ENCODE assay signal across 1 cellular context in genomic region chr1:14952626-14953314, GRCh38.
TF ChIP-seq lines count a peak whose summit lies in the region.

No MANE protein-coding gene starts in this region.

TF ChIP-seq in HepG2, 621 proteins besides CTCF, POLR2A, EP300 and RAD21 (continued from another document and continues in another):
- TF ChIP-seq THAP9 (CRISPR knock-in tag; IDR thresholded peaks at IDR 0.05; ENCODE audit: borderline replicate concordance), result peak; percentile 46; the same call in 1 of the 2 replicates
- TF ChIP-seq ZBTB7B (CRISPR knock-in tag; IDR thresholded peaks at IDR 0.05), result peak; percentile 99
- TF ChIP-seq FOXP4 (CRISPR knock-in tag; IDR thresholded peaks at IDR 0.05), result peak; percentile 94
- TF ChIP-seq UBTF (CRISPR knock-in tag; IDR thresholded peaks at IDR 0.05), result peak; percentile 67
- no peak for TF ChIP-seq ZNF761 (CRISPR knock-in tag; conservative IDR thresholded peaks at IDR 0.05)
- 0 out of 2 replicates have a peak, but pooled peaks have one; percentile 61 for TF ChIP-seq ZBTB34 (CRISPR knock-in tag; IDR thresholded peaks at IDR 0.05)
- TF ChIP-seq ZBTB2 (CRISPR knock-in tag; IDR thresholded peaks at IDR 0.05; ENCODE audit: low read depth), result peak; percentile 40; the same call in 1 of the 2 replicates
- peak; percentile 82 for TF ChIP-seq FOXA3 (CRISPR knock-in tag; IDR thresholded peaks at IDR 0.05)
- TF ChIP-seq LBX2 (CRISPR knock-in tag; IDR thresholded peaks at IDR 0.05; ENCODE audit: borderline replicate concordance), result no peak
- TF ChIP-seq ZNF225 (CRISPR knock-in tag; IDR thresholded peaks at IDR 0.05), result no peak
- TF ChIP-seq RORA (CRISPR knock-in tag; IDR thresholded peaks at IDR 0.05), result no peak
- TF ChIP-seq ZMAT3 (CRISPR knock-in tag; conservative IDR thresholded peaks at IDR 0.05), result no peak; the same call in 1 of the 2 replicates
- peak; percentile 87; the same call in 1 of the 2 replicates for TF ChIP-seq SMAD3 (CRISPR knock-in tag; IDR thresholded peaks at IDR 0.05)
- peak; percentile 96 for TF ChIP-seq RXRA (CRISPR knock-in tag; IDR thresholded peaks at IDR 0.05)
- no peak for TF ChIP-seq SRSF4 (IDR thresholded peaks at IDR 0.05; ENCODE audit: low read depth, low read length, poor library complexity, severe bottlenecking)
- no peak; the same call in 1 of the 2 replicates for TF ChIP-seq TFDP2 (CRISPR knock-in tag; IDR thresholded peaks at IDR 0.05)
- no peak for TF ChIP-seq PRPF4 (IDR thresholded peaks at IDR 0.05; ENCODE audit: low read depth, low read length, poor library complexity, severe bottlenecking)
- TF ChIP-seq ZNF574 (CRISPR knock-in tag; IDR thresholded peaks at IDR 0.05), result peak; percentile 82
- TF ChIP-seq ARID3A (IDR thresholded peaks at IDR 0.05; ENCODE audit: low read depth, low read length), result peak; percentile 48; the same call in 1 of the 2 replicates
- TF ChIP-seq ZBTB38 (CRISPR knock-in tag; IDR thresholded peaks at IDR 0.05), result peak; percentile 79; the same call in 1 of the 2 replicates
- 0 out of 2 replicates have a peak, but pooled peaks have one; percentile 57 for TF ChIP-seq ZZZ3 (CRISPR knock-in tag; IDR thresholded peaks at IDR 0.05; ENCODE audit: borderline replicate concordance)
- TF ChIP-seq SMAD9 (CRISPR knock-in tag; IDR thresholded peaks at IDR 0.05), result 0 out of 2 replicates have a peak, but pooled peaks have one; percentile 86
- no peak for TF ChIP-seq NFATC3 (CRISPR knock-in tag; IDR thresholded peaks at IDR 0.05)
- TF ChIP-seq FOSL1 (CRISPR knock-in tag; IDR thresholded peaks at IDR 0.05; ENCODE audit: borderline replicate concordance), result peak; percentile 44; the same call in 1 of the 2 replicates
- TF ChIP-seq PAWR (CRISPR knock-in tag; IDR thresholded peaks at IDR 0.05; ENCODE audit: borderline replicate concordance), result no peak
- TF ChIP-seq ZNF776 (CRISPR knock-in tag; IDR thresholded peaks at IDR 0.05), result peak; percentile 76; the same call in 1 of the 2 replicates
- no peak for TF ChIP-seq PLSCR1 (CRISPR knock-in tag; IDR thresholded peaks at IDR 0.05; ENCODE audit: borderline replicate concordance)
- no peak for TF ChIP-seq GPBP1L1 (CRISPR knock-in tag; IDR thresholded peaks at IDR 0.05)
- TF ChIP-seq ZNF839 (CRISPR knock-in tag; IDR thresholded peaks at IDR 0.05; ENCODE audit: borderline replicate concordance), result no peak
- TF ChIP-seq MYNN (CRISPR knock-in tag; IDR thresholded peaks at IDR 0.05; ENCODE audit: low read depth), result no peak
- TF ChIP-seq ZKSCAN8 (CRISPR knock-in tag; IDR thresholded peaks at IDR 0.05; ENCODE audit: borderline replicate concordance), result peak; percentile 94; the same call in 1 of the 2 replicates
